In the genomic region with DNA sequence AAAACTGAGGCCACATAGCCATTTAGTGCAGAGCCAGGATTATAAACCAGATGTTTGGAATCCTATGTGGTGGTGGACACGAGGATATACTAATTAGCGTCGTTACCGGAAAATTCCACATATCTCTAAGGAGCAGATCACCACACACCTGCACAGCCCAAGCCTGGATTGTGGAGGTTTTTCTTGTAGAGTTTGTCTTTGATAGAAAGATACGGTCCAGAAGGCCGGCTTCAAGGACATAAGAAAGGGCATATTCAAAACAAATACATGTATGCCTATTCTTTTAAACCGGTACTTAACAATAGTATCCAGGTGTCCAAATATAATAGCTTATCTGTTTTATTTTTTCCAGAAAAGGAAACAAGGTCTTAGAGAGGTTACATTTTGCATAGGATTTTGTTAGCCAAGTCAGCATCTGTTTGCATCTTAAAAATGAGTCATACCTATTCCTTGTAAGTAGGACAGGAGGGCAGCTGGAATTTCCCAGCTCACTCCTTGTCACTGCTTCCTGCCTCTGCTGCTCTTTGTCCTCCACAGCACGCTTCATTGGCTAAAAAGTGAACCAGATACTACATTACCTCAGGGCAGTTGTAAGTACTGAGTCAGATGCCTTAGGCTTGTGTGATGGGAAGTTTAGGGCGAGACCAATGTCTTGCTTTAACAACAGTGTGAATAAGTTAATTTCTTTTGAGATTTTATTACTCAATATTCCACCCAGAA, we compare ENCODE assay signal across 8 cellular contexts. TPM values are rescaled to one million over a fixed set of nuclear protein-coding genes. Genes with fewer than 3 reads are reported as not detected.
A peak's percentile ranks its signal among the peaks of the same experiment; 100 is the strongest.
DNase-seq lines count a peak whose midpoint lies in the region; ATAC-seq and TF ChIP-seq lines count a peak whose summit lies in the region.

No MANE protein-coding gene starts in this region.

- no peak for TF ChIP-seq CTCF in smooth muscle cell (IDR thresholded peaks at IDR 0.05; ENCODE audit: borderline replicate concordance, insufficient read depth, poor library complexity, severe bottlenecking)

- H4K20me1 ChIP-seq in smooth muscle cell (ENCODE audit: low read depth): no peaks in the 10 kb centered on the region

- peak overlapping the region; percentile 72 for H3K9ac ChIP-seq in smooth muscle cell (ENCODE audit: low read depth)

- peak overlapping the region; percentile 92 for H3K27ac ChIP-seq in smooth muscle cell (ENCODE audit: low read depth)

- DNase-seq in activated gamma-delta T cell treated with anti-CD3 and anti-CD28 coated beads, Interleukin-2, amount 50 U/mL, for 16 hours (ENCODE audit: low read depth): peak; percentile 4
- DNase-seq in activated gamma-delta T cell treated with Interleukin-2 at 50 U/mL for 16 hours: no peak
- DNase-seq in activated CD4-positive, alpha-beta memory T cell treated with anti-CD3 and anti-CD28 coated beads, Interleukin-2, amount 10 ng/mL, durations not matched to agents 7 days and 5 days: peak; percentile 23
- DNase-seq in globus pallidus (ENCODE audit: low spot score): peak; percentile 5
- DNase-seq in smooth muscle cell (lab: John Stamatoyannopoulos, UW; ENCODE audit: unreplicated experiment): no peak
- DNase-seq in putamen (ENCODE audit: low spot score): no peak
- no peak for DNase-seq in NCI-H774 (lab: John Stamatoyannopoulos, UW)

- H3K4me3 Mint-ChIP-seq in activated CD4-positive, alpha-beta memory T cell treated with anti-CD3 and anti-CD28 coated beads, Interleukin-2, amount 10 ng/mL, durations not matched to agents 7 days and 5 days: no peak overlapping the region

- no peak overlapping the region for H2AFZ ChIP-seq in smooth muscle cell (ENCODE audit: low read depth)

- POLR2A ChIA-PET in activated CD4-positive, alpha-beta memory T cell treated with anti-CD3 and anti-CD28 coated beads, Interleukin-2, amount 10 ng/mL, durations not matched to agents 7 days and 5 days (lab: Charles Lee): interaction anchor here (1.6 kb wide), 1 partner anchor 160 kb away, joined by 4 read pairs; a partner anchor contains a TSS

- no peaks in the 10 kb centered on the region for H3K79me2 ChIP-seq in smooth muscle cell (ENCODE audit: low read depth)

- no peaks in the 10 kb centered on the region for H3K27me3 Mint-ChIP-seq in activated CD4-positive, alpha-beta memory T cell treated with anti-CD3 and anti-CD28 coated beads, Interleukin-2, amount 10 ng/mL, durations not matched to agents 7 days and 5 days

- H3K4me1 Mint-ChIP-seq in activated CD4-positive, alpha-beta memory T cell treated with anti-CD3 and anti-CD28 coated beads, Interleukin-2, amount 10 ng/mL, durations not matched to agents 7 days and 5 days: peaks cover 47% of the 10 kb centered on the region

- ATAC-seq in HG03039 (IDR thresholded peaks at IDR 0.05; ENCODE audit: unreplicated experiment): peak; percentile 53

- H3K4me2 ChIP-seq in smooth muscle cell: peak overlapping the region; percentile 82

- no peaks in the 10 kb centered on the region for H3K27me3 ChIP-seq in smooth muscle cell (ENCODE audit: low read depth)

- no peak overlapping the region for H3K4me3 ChIP-seq in smooth muscle cell

- no peaks in the 10 kb centered on the region for H3K36me3 Mint-ChIP-seq in activated CD4-positive, alpha-beta memory T cell treated with anti-CD3 and anti-CD28 coated beads, Interleukin-2, amount 10 ng/mL, durations not matched to agents 7 days and 5 days (ENCODE audit: low read depth)

- 56% methylated on average over 9 of the region's 9 CpGs for WGBS in smooth muscle cell (ENCODE audit: low lambda C conversion rate)

- H3K9me3 Mint-ChIP-seq in activated CD4-positive, alpha-beta memory T cell treated with anti-CD3 and anti-CD28 coated beads, Interleukin-2, amount 10 ng/mL, durations not matched to agents 7 days and 5 days: no peaks in the 10 kb centered on the region

- H3F3A ChIP-seq in smooth muscle cell (ENCODE audit: low read depth): peaks cover 19% of the 10 kb centered on the region

- no peaks in the 10 kb centered on the region for H3K36me3 ChIP-seq in smooth muscle cell (ENCODE audit: low read depth)

- peak overlapping the region; percentile 5 for H3K27ac Mint-ChIP-seq in activated CD4-positive, alpha-beta memory T cell treated with anti-CD3 and anti-CD28 coated beads, Interleukin-2, amount 10 ng/mL, durations not matched to agents 7 days and 5 days

- CTCF ChIA-PET in activated CD4-positive, alpha-beta memory T cell treated with anti-CD3 and anti-CD28 coated beads, Interleukin-2, amount 10 ng/mL, durations not matched to agents 7 days and 5 days (lab: Charles Lee): interaction anchor here (1.4 kb wide), 1 partner anchor 16 kb away, joined by 3 read pairs; no protein-coding TSS in a partner anchor

- peaks cover 23% of the 10 kb centered on the region for H3K4me1 ChIP-seq in smooth muscle cell (ENCODE audit: low read depth)

- no peaks in the 10 kb centered on the region for H3K9me3 ChIP-seq in smooth muscle cell (replicated peaks; ENCODE audit: low read depth)

RNA-seq across cellular contexts. Expression of a gene that starts 3.6 kb away (rescaled TPM):
- total RNA-seq in activated CD4-positive, alpha-beta memory T cell treated with anti-CD3 and anti-CD28 coated beads, Interleukin-2, amount 10 ng/mL, durations not matched to agents 7 days and 5 days: under 1 TPM in 1 of 2 experiments, not detected in 1; 0.28 TPM
- 0.09 TPM in 1 of 2 replicates, not detected in the other for total RNA-seq in smooth muscle cell
- polyA plus RNA-seq in smooth muscle cell: not detected in 2 replicates

Comparison
In these comparisons a context has a peak if more than half of its experiments do, and no peak if none do; other contexts are left out.
1. DNase-seq: peak in activated gamma-delta T cell treated with anti-CD3 and anti-CD28 coated beads, Interleukin-2, amount 50 U/mL, for 16 hours (single experiment), activated CD4-positive, alpha-beta memory T cell treated with anti-CD3 and anti-CD28 coated beads, Interleukin-2, amount 10 ng/mL, durations not matched to agents 7 days and 5 days (single experiment) and globus pallidus (single experiment); none in activated gamma-delta T cell treated with Interleukin-2 at 50 U/mL for 16 hours (single experiment), smooth muscle cell (single experiment), putamen (single experiment) and NCI-H774 (single experiment).